Comparison of ENCODE assay signal across 21 cellular contexts in genomic region chr6:46973029-46973428, GRCh38. TPM values are rescaled to one million over a fixed set of nuclear protein-coding genes. Genes with fewer than 3 reads are reported as not detected.
"Had no signal": no experiment of that assay in that cellular context is flagged by ENCODE, and none has a peak within 500 bp of the region (broad histone marks: within the 10 kb centered on the region; RNA-seq: fewer than 3 reads in every experiment).

No MANE protein-coding gene starts in this region.

- H3K27me3 ChIP-seq: esophagus squamous epithelium, neural progenitor cell, right atrium auricular region, stomach, thyroid gland had no signal

- H3K9ac ChIP-seq: neural progenitor cell had no signal

- H3K36me3 ChIP-seq: esophagus squamous epithelium, neural progenitor cell, prostate gland, right atrium auricular region, stomach, thyroid gland had no signal

- ATAC-seq: effector memory CD8-positive, alpha-beta T cell; naive thymus-derived CD4-positive, alpha-beta T cell; sciatic nerve; stimulated activated effector memory CD8-positive, alpha-beta T cell treated with anti-CD3 and anti-CD28 coated beads, Interleukin-12 subunit alpha, Interleukin-12 subunit beta, amount 100 ng/mL, for 72 hours had no signal

- FAIRE-seq: endometrium, keratinocyte had no signal

- H3K9me3 ChIP-seq: esophagus squamous epithelium, prostate gland, right atrium auricular region, stomach, thyroid gland had no signal

- DNase-seq: cortex of kidney; effector memory CD8-positive, alpha-beta T cell; erythroblast; esophagus squamous epithelium; foreskin melanocyte; hypothalamus; immature natural killer cell; mesenchymal stem cell; naive thymus-derived CD4-positive, alpha-beta T cell; stimulated activated CD4-positive, alpha-beta T cell treated with anti-CD3 and anti-CD28 coated beads, Interleukin-2, amount 100 ng/mL, for 24 hours; stimulated activated CD4-positive, alpha-beta T cell treated with anti-CD3 and anti-CD28 coated beads, Interleukin-4, amount 100 ng/mL, for 24 hours; stimulated activated naive CD4-positive, alpha-beta T cell treated with Interleukin-2 at 50 U/mL for 16 hours; stomach; thyroid gland had no signal

- H3K4me1 ChIP-seq: esophagus squamous epithelium, neural progenitor cell, prostate gland, right atrium auricular region, stomach had no signal

- H3K27ac ChIP-seq: esophagus squamous epithelium, neural progenitor cell, prostate gland, right atrium auricular region, stomach had no signal

- H3K4me3 ChIP-seq: esophagus squamous epithelium, neural progenitor cell, prostate gland, right atrium auricular region, stomach, thyroid gland had no signal

RNA-seq across cellular contexts. Expression of gene ADGRF5, which starts 51.3 kb away (rescaled TPM):
- total RNA-seq: naive thymus-derived CD4-positive, alpha-beta T cell had no signal
- polyA plus RNA-seq: immature natural killer cell; keratinocyte; naive thymus-derived CD4-positive, alpha-beta T cell had no signal
